In the genomic region with DNA sequence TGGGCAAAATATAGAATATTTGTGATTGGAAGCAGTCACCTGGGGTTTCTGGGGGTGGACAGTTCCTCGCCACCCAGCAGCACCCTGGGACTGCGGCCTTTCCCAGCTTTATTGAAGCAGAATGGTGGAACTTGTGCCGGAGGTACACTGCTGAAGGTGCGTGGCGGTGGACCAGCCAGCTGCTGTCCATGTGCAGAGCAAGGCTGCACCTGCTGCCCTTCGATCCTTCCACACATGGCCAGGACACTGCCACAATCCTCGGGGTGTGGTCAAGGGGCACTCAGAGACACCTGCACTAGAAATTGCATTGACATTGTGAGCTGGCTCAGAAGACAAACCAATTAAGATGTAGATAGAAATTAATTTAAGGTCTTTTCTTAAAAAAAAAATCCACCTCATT, we compare ENCODE assay signal across 22 cellular contexts.
"Had no signal": no experiment of that assay in that cellular context is flagged by ENCODE, and none has a peak within 500 bp of the region (broad histone marks: within the 10 kb centered on the region; RNA-seq: fewer than 3 reads in every experiment).

No MANE protein-coding gene starts in this region.

- H3K4me3 ChIP-seq: breast epithelium, gastrocnemius medialis, ovary, prostate gland, spleen, thoracic aorta had no signal

- DNase-seq: activated CD4-positive, alpha-beta T cell treated with anti-CD3 and anti-CD28 coated beads, Interleukin-2, amount 10 ng/mL, durations not matched to agents 24 days and 14 days; activated CD8-positive, alpha-beta T cell treated with anti-CD3 and anti-CD28 coated beads for 36 hours; activated naive CD4-positive, alpha-beta T cell treated with Interleukin-2 at 50 U/mL for 16 hours; activated naive CD8-positive, alpha-beta T cell treated with anti-CD3 and anti-CD28 coated beads, Interleukin-2, amount 10 ng/mL, durations not matched to agents 7 days and 5 days; activated T-cell treated with anti-CD3 and anti-CD28 coated beads, Interleukin-2, amount 50 U/mL, for 24 hours; amniotic stem cell; effector memory CD4-positive, alpha-beta T cell; gastrocnemius medialis; hypothalamus; left ventricle myocardium superior; midbrain; ovary; spleen; stimulated activated CD4-positive, alpha-beta T cell treated with anti-CD3 and anti-CD28 coated beads, Interleukin-4, amount 100 ng/mL, for 24 hours; stimulated activated naive CD4-positive, alpha-beta T cell treated with Interleukin-2 at 50 U/mL for 16 hours had no signal

- H3K9me3 ChIP-seq: breast epithelium, gastrocnemius medialis, ovary, prostate gland, spleen, thoracic aorta had no signal

- H3K27me3 ChIP-seq: breast epithelium, gastrocnemius medialis, ovary, spleen had no signal

- H3K27ac ChIP-seq: breast epithelium, gastrocnemius medialis, ovary, prostate gland, spleen, thoracic aorta, VCaP had no signal

- ATAC-seq: activated CD4-positive, CD25-positive, alpha-beta regulatory T cell treated with anti-CD3 and anti-CD28 coated beads, Interleukin-2, amount 50 U/mL, for 24 hours; activated CD8-positive, alpha-beta T cell treated with anti-CD3 and anti-CD28 coated beads for 36 hours; esophagus mucosa; gastrocnemius medialis; left ventricle myocardium superior; natural killer cell treated with Interleukin-12 subunit alpha and Interleukin-12 subunit beta and Interleukin-15 and Interleukin-18, amount 100 ng/mL, for 72 hours had no signal

- H3K4me1 ChIP-seq: breast epithelium, prostate gland had no signal

- H3K36me3 ChIP-seq: breast epithelium, ovary, prostate gland had no signal
